Comparison of ENCODE assay signal across 14 cellular contexts in genomic region chr2:237488295-237488694, GRCh38. TPM values are rescaled to one million over a fixed set of nuclear protein-coding genes. Genes with fewer than 3 reads are reported as not detected.
DNase-seq lines count a peak whose midpoint lies in the region; ATAC-seq and TF ChIP-seq lines count a peak whose summit lies in the region.
"Had no signal": no experiment of that assay in that cellular context is flagged by ENCODE, and none has a peak within 500 bp of the region (broad histone marks: within the 10 kb centered on the region; RNA-seq: fewer than 3 reads in every experiment).

No MANE protein-coding gene starts in this region.

- no peak overlapping the region for H3K27ac ChIP-seq in BLaER1
- no peak overlapping the region for H3K27ac ChIP-seq in SJCRH30
- H3K27ac ChIP-seq in heart right ventricle, result peak overlapping the region in 7 of 10 donors; percentile 1 to 84 (median 65)
- peak overlapping the region; percentile 97 to 98 for H3K27ac ChIP-seq in prostate gland
- H3K27ac ChIP-seq: coronary artery, esophagus muscularis mucosa had no signal

- 0 out of 2 replicates have a peak overlapping the region, but pooled peaks have one; percentile 46 for H3K4me2 ChIP-seq in BLaER1

- H3K27ac Mint-ChIP-seq in activated CD4-positive, alpha-beta memory T cell treated with anti-CD3 and anti-CD28 coated beads for 36 hours, result no peak overlapping the region
- H3K27ac Mint-ChIP-seq: activated T-cell treated with anti-CD3 and anti-CD28 coated beads, Interleukin-2, amount 50 U/mL, for 24 hours; T-cell had no signal

- ATAC-seq in heart right ventricle, result peak in 1 of 8 donors; percentile 4
- no peak for ATAC-seq in GM19467 (IDR thresholded peaks at IDR 0.05; ENCODE audit: unreplicated experiment)
- no peak for ATAC-seq in HG03439 (IDR thresholded peaks at IDR 0.05; ENCODE audit: unreplicated experiment)
- ATAC-seq: GM12878, T-cell had no signal

- H3K27me3 Mint-ChIP-seq in activated CD4-positive, alpha-beta memory T cell treated with anti-CD3 and anti-CD28 coated beads for 36 hours, result peaks cover 46% of the 10 kb centered on the region

- intact Hi-C loops in heart right ventricle (cut with DNase I) (no loop called here), prostate gland (cut with DNase I) (no loop called here)
- intact Hi-C loops in activated CD4-positive, alpha-beta memory T cell treated with anti-CD3 and anti-CD28 coated beads for 36 hours (cut with micrococcal nuclease), result no loop called here

- H3K4me3 ChIP-seq in BLaER1 (no peak overlapping the region), SJCRH30 (no peak overlapping the region), heart right ventricle (peak overlapping the region in 4 of 10 donors; percentile 35 to 61 (median 50)), prostate gland (peak overlapping the region; percentile 62 to 77)
- H3K4me3 ChIP-seq: GM12878 had no signal

- no peaks in the 10 kb centered on the region for H3K36me3 ChIP-seq in BLaER1
- H3K36me3 ChIP-seq in SJCRH30, result no peaks in the 10 kb centered on the region
- no peaks in the 10 kb centered on the region for H3K36me3 ChIP-seq in heart right ventricle
- no peaks in the 10 kb centered on the region for H3K36me3 ChIP-seq in prostate gland
- H3K36me3 ChIP-seq: esophagus muscularis mucosa had no signal

- no peak overlapping the region for H3K9ac ChIP-seq in BLaER1

- peaks cover 49% of the 10 kb centered on the region for H3K9me3 ChIP-seq in BLaER1
- H3K9me3 ChIP-seq in SJCRH30 (replicated peaks), result no peaks in the 10 kb centered on the region
- H3K9me3 ChIP-seq in heart right ventricle, result peaks cover 0 to 27% (median 9%) of the 10 kb centered on the region in 11 donors
- no peaks in the 10 kb centered on the region for H3K9me3 ChIP-seq in prostate gland

- H3K4me3 Mint-ChIP-seq in activated CD4-positive, alpha-beta memory T cell treated with anti-CD3 and anti-CD28 coated beads for 36 hours, result no peak overlapping the region
- H3K4me3 Mint-ChIP-seq: activated T-cell treated with anti-CD3 and anti-CD28 coated beads, Interleukin-2, amount 50 U/mL, for 24 hours; T-cell had no signal

- H3K27me3 ChIP-seq in BLaER1 (peaks cover 18% of the 10 kb centered on the region), SJCRH30 (peaks cover 3% of the 10 kb centered on the region; the same call in 1 of the 2 replicates), heart right ventricle (peaks cover 0 to 41% (median 23%) of the 10 kb centered on the region in 7 donors), prostate gland (replicated peaks; ENCODE audit: insufficient read depth) (no peaks in the 10 kb centered on the region)

- H3K4me1 ChIP-seq in BLaER1, result peaks cover 15% of the 10 kb centered on the region
- H3K4me1 ChIP-seq in SJCRH30, result no peaks in the 10 kb centered on the region
- H3K4me1 ChIP-seq in heart right ventricle, result peaks cover 7 to 47% (median 22%) of the 10 kb centered on the region in 9 donors
- H3K4me1 ChIP-seq in prostate gland (replicated peaks), result no peaks in the 10 kb centered on the region

- DNase-seq in SJCRH30 (peak; percentile 14 to 22), heart right ventricle (no peak), prostate gland (ENCODE audit: low spot score) (no peak), NCI-H2107 treated with DMSO at 0.1 percent for 48 hours (lab: John Stamatoyannopoulos, UW; ENCODE audit: unreplicated experiment) (no peak)
- no peak for DNase-seq in activated CD4-positive, alpha-beta memory T cell treated with anti-CD3 and anti-CD28 coated beads for 36 hours
- DNase-seq: activated T-cell treated with anti-CD3 and anti-CD28 coated beads, Interleukin-2, amount 50 U/mL, for 24 hours; NCI-H1092; T-cell had no signal

- H3K4me1 Mint-ChIP-seq in activated CD4-positive, alpha-beta memory T cell treated with anti-CD3 and anti-CD28 coated beads for 36 hours (ENCODE audit: low read depth), result no peaks in the 10 kb centered on the region

- no peaks in the 10 kb centered on the region for H4K20me1 ChIP-seq in BLaER1

- TF ChIP-seq POLR2A in prostate gland (IDR thresholded peaks at IDR 0.05), result no peak

- no peak for TF ChIP-seq CTCF in heart right ventricle (IDR thresholded peaks at IDR 0.05)
- no peak for TF ChIP-seq CTCF in prostate gland (IDR thresholded peaks at IDR 0.05)

- POLR2A ChIA-PET in activated CD4-positive, alpha-beta memory T cell treated with anti-CD3 and anti-CD28 coated beads for 36 hours (lab: Charles Lee), result no interaction called here

- 71 to 78% methylated on average over 6 of the region's 6 CpGs for WGBS in heart right ventricle, 2 donors
- 78% methylated on average over 6 of the region's 6 CpGs for WGBS in prostate gland

- peaks cover 8% of the 10 kb centered on the region for H3K36me3 Mint-ChIP-seq in activated CD4-positive, alpha-beta memory T cell treated with anti-CD3 and anti-CD28 coated beads for 36 hours
- H3K36me3 Mint-ChIP-seq: T-cell had no signal

- H3K9me3 Mint-ChIP-seq in activated CD4-positive, alpha-beta memory T cell treated with anti-CD3 and anti-CD28 coated beads for 36 hours, result peaks cover 20% of the 10 kb centered on the region

- CTCF ChIA-PET in activated CD4-positive, alpha-beta memory T cell treated with anti-CD3 and anti-CD28 coated beads for 36 hours (lab: Charles Lee), result interaction anchor here (1.1 kb wide), 1 partner anchor 83 kb away, joined by 3 read pairs; no protein-coding TSS in a partner anchor

RNA-seq across cellular contexts. Expression of gene MLPH, which starts 1.2 kb away (rescaled TPM):
- total RNA-seq in SJCRH30 (2014; rRNA removed; shearing (Covaris generic)), result 0.14 TPM in 1 of 2 replicates, not detected in the other
- total RNA-seq in heart right ventricle, result 10 to 100 TPM; 22.3 to 48.5 (median 40.8) TPM
- 10 to 100 TPM in 1 of 2 donors, 1 to 10 TPM in 1; 9.7 to 60.0 TPM for polyA plus RNA-seq in heart right ventricle
- 100 to 1,000 TPM; 371 to 393 TPM for total RNA-seq in prostate gland
- total RNA-seq in activated CD4-positive, alpha-beta memory T cell treated with anti-CD3 and anti-CD28 coated beads for 36 hours, result not detected

Comparison
In these comparisons a context has a peak if more than half of its experiments do, and no peak if none do; other contexts are left out.
1. H3K27ac ChIP-seq: peak in heart right ventricle (7 of 10) and prostate gland (2 of 2); none in BLaER1 (single experiment) and SJCRH30 (single experiment).
2. H3K4me3 ChIP-seq: peak in prostate gland (2 of 2); none in BLaER1 (single experiment) and SJCRH30 (single experiment).
3. DNase-seq: peak in SJCRH30 (2 of 2); none in heart right ventricle (0 of 2), prostate gland (single experiment), NCI-H2107 treated with DMSO at 0.1 percent for 48 hours (single experiment) and activated CD4-positive, alpha-beta memory T cell treated with anti-CD3 and anti-CD28 coated beads for 36 hours (single experiment).
4. RNA of gene MLPH, which starts 1.2 kb away (total RNA-seq): 371 to 393 TPM in prostate gland and 22.3 to 48.5 TPM in heart right ventricle; not detected in activated CD4-positive, alpha-beta memory T cell treated with anti-CD3 and anti-CD28 coated beads for 36 hours and 0.14 TPM in SJCRH30; every median in the first group is over 10 times any median in the second.